Comparison of ENCODE assay signal across 21 cellular contexts in the genomic region with DNA sequence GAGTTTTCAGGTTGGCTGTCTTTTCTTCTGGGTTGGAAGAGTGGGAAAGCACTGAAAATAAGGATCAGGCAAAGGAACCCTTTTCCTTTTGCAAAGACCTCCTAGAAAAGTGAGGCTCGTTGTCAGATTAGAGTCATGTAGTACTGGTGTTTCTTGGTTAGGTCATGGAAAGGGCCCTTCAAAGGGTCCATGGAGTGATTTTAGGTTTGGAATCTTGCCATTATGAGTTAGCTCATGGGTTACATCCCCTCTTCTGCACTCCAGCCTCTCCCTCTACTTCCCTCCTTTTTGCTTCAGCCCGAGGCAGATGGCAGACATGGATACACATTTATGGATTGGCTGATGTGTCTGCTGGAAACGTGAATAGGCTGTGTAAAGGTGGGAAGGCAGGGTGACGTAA. TPM values are rescaled to one million over a fixed set of nuclear protein-coding genes. Genes with fewer than 3 reads are reported as not detected.
DNase-seq lines count a peak whose midpoint lies in the region; TF ChIP-seq lines count a peak whose summit lies in the region.
"Had no signal": no experiment of that assay in that cellular context is flagged by ENCODE, and none has a peak within 500 bp of the region (broad histone marks: within the 10 kb centered on the region; RNA-seq: fewer than 3 reads in every experiment).

No MANE protein-coding gene starts in this region.

- H2AK5ac ChIP-seq in mesendoderm (ENCODE audit: low read length): peak overlapping the region; percentile 31

- no peaks in the 10 kb centered on the region for H3K79me2 ChIP-seq in mesendoderm (ENCODE audit: control insufficient read depth, insufficient read depth, low read length)

- DNase-seq in esophagus muscularis mucosa (ENCODE audit: extremely low spot score): peak; percentile 57
- no peak for DNase-seq in mesendoderm
- no peak for DNase-seq in KG1 (lab: John Stamatoyannopoulos, UW)
- no peak for DNase-seq in dermis blood vessel endothelial cell
- no peak for DNase-seq in NCI-H345 treated with DMSO at 0.1 percent for 48 hours (lab: John Stamatoyannopoulos, UW; ENCODE audit: unreplicated experiment)
- DNase-seq: 8988T; ACHN; BE2C; C1 segment of cervical spinal cord; CD4-positive, alpha-beta memory T cell; CD4-positive, CD25-positive, alpha-beta regulatory T cell; CD8-positive, alpha-beta memory T cell; COR-L47; DMS 273 treated with DMSO at 0.1 percent for 48 hours; DMS153; DMS79; DND-41; EL; GDM1 had no signal

- no peak for TF ChIP-seq EP300 in esophagus muscularis mucosa (IDR thresholded peaks at IDR 0.05)

- H3K27me3 ChIP-seq in esophagus muscularis mucosa: no peaks in the 10 kb centered on the region
- no peaks in the 10 kb centered on the region for H3K27me3 ChIP-seq in mesendoderm (ENCODE audit: insufficient read depth, low read length, poor library complexity)
- H3K27me3 ChIP-seq: BE2C, BLaER1 had no signal

- H3K27ac ChIP-seq in esophagus muscularis mucosa (replicated peaks in 1 of 4) (no peak overlapping the region), mesendoderm (ENCODE audit: low read depth, low read length) (no peak overlapping the region)
- H3K27ac ChIP-seq: BLaER1 had no signal

- no peak overlapping the region for H2BK5ac ChIP-seq in mesendoderm (ENCODE audit: low read length)

- intact Hi-C loops in esophagus muscularis mucosa (cut with DNase I): no loop called here

- no peak overlapping the region for H3K56ac ChIP-seq in mesendoderm (ENCODE audit: low read length)

- TF ChIP-seq POLR2A in esophagus muscularis mucosa (IDR thresholded peaks at IDR 0.05; ENCODE audit: low read depth): no peak

- H3K9me3 ChIP-seq in esophagus muscularis mucosa: no peaks in the 10 kb centered on the region
- H3K9me3 ChIP-seq: BE2C, BLaER1 had no signal

- H2BK120ac ChIP-seq in mesendoderm (ENCODE audit: low read depth, low read length): no peak overlapping the region

- TF ChIP-seq CTCF in esophagus muscularis mucosa (IDR thresholded peaks at IDR 0.05): no peak

- H4K8ac ChIP-seq in mesendoderm (ENCODE audit: low read depth, low read length): no peak overlapping the region

- H3K36me3 ChIP-seq in esophagus muscularis mucosa (no peaks in the 10 kb centered on the region), mesendoderm (ENCODE audit: control insufficient read depth, insufficient read depth, low read length) (no peaks in the 10 kb centered on the region)
- H3K36me3 ChIP-seq: BE2C, BLaER1 had no signal

- H4K5ac ChIP-seq in mesendoderm (ENCODE audit: low read length): no peak overlapping the region

- H3K18ac ChIP-seq in mesendoderm (ENCODE audit: low read length): no peak overlapping the region

- H3K4me2 ChIP-seq in mesendoderm (ENCODE audit: low read length): no peak overlapping the region
- H3K4me2 ChIP-seq: BLaER1 had no signal

- no peak overlapping the region for H3K4ac ChIP-seq in mesendoderm (ENCODE audit: low read depth, low read length)

- H3K79me1 ChIP-seq in mesendoderm (ENCODE audit: low read length): no peaks in the 10 kb centered on the region

- WGBS in esophagus muscularis mucosa: 96% methylated on average over 4 of the region's 4 CpGs
- no CpG with 5 or more reads among the region's 4 CpGs for WGBS in mesendoderm (ENCODE audit: extremely low coverage, insufficient coverage, low lambda C conversion rate)

- H3K9ac ChIP-seq in mesendoderm (ENCODE audit: low read length): no peak overlapping the region
- H3K9ac ChIP-seq: BLaER1 had no signal

- H3K4me1 ChIP-seq in esophagus muscularis mucosa (peaks cover 0 to 3% (median 0%) of the 10 kb centered on the region in 4 donors), mesendoderm (ENCODE audit: control insufficient read depth, low read depth, low read length) (peaks cover 2% of the 10 kb centered on the region)
- H3K4me1 ChIP-seq: BE2C had no signal

- no peak overlapping the region for H2BK15ac ChIP-seq in mesendoderm (replicated peaks; ENCODE audit: low read depth)

- H3K23ac ChIP-seq in mesendoderm (ENCODE audit: low read length): peak overlapping the region; percentile 67

- H3K4me3 ChIP-seq in esophagus muscularis mucosa (no peak overlapping the region), mesendoderm (ENCODE audit: low read length) (no peak overlapping the region)
- H3K4me3 ChIP-seq: BLaER1, GM12878 had no signal

RNA-seq across cellular contexts. Expression of a gene that starts 47.0 kb away (rescaled TPM):
- total RNA-seq in esophagus muscularis mucosa (10 to 100 TPM in 2 of 4 donors, 1 to 10 TPM in 2; 6.6 to 18.6 (median 12.6) TPM), dermis blood vessel endothelial cell (1.5 and 4.1 TPM in 2 replicates)
- 8.3 TPM for polyA plus RNA-seq in mesendoderm (2013, experiment 1 of 2)
- 8.6 TPM for polyA plus RNA-seq in mesendoderm (2013, experiment 2 of 2)
- total RNA-seq: CD4-positive, alpha-beta memory T cell; CD8-positive, alpha-beta memory T cell had no signal
- polyA plus RNA-seq: CD4-positive, alpha-beta memory T cell; CD4-positive, CD25-positive, alpha-beta regulatory T cell; CD8-positive, alpha-beta memory T cell had no signal
